In genomic region chr2:109638807-109639206, GRCh38 we compare ENCODE assay signal across 16 cellular contexts. TPM values are rescaled to one million over a fixed set of nuclear protein-coding genes. Genes with fewer than 3 reads are reported as not detected.
DNase-seq lines count a peak whose midpoint lies in the region; ATAC-seq, FAIRE-seq and TF ChIP-seq lines count a peak whose summit lies in the region.
"Had no signal": no experiment of that assay in that cellular context is flagged by ENCODE, and none has a peak within 500 bp of the region (broad histone marks: within the 10 kb centered on the region; RNA-seq: fewer than 3 reads in every experiment).

No MANE protein-coding gene starts in this region.

- H3K9me3 ChIP-seq in GM12878 (replicated peaks; ENCODE audit: control insufficient read depth, insufficient read depth, low read length) (peaks cover 2% of the 10 kb centered on the region; the same call in 2 of the 3 replicates), subcutaneous abdominal adipose tissue (ENCODE audit: control insufficient read depth in 5 of 5, low read length in 5 of 5) (no peaks in the 10 kb centered on the region)
- H3K9me3 ChIP-seq: prostate gland had no signal

- RAD21 ChIA-PET in GM12878 (lab: Charles Lee; ENCODE audit: unreplicated experiment) = interaction anchor here (0.7 to 1.3 kb wide), 7 partner anchors 26 to 257 kb away, joined by 3 to 10 read pairs (median 3); partner anchors contain the start of gene SEPTIN10

- SMC1A ChIA-PET in GM12878 (lab: Charles Lee; ENCODE audit: uncharacterized antibody, unreplicated experiment) = interaction anchor here (0.7 to 2.2 kb wide), 11 partner anchors 12 to 124 kb away, joined by 3 to 8 read pairs (median 3); no protein-coding TSS in a partner anchor

- H3K36me3 ChIP-seq in GM12878 (ENCODE audit: control insufficient read depth in 2 of 2, insufficient read depth in 2 of 2, low read length in 1 of 2) (no peaks in the 10 kb centered on the region), subcutaneous abdominal adipose tissue (ENCODE audit: control insufficient read depth in 5 of 5, insufficient read depth in 5 of 5, low read length in 5 of 5) (no peaks in the 10 kb centered on the region)
- H3K36me3 ChIP-seq: prostate gland had no signal

- no peak for FAIRE-seq in GM12878 (lab: Jason Lieb, UNC)

- H3K27ac Mint-ChIP-seq in activated T-cell treated with anti-CD3 and anti-CD28 coated beads, Interleukin-2, amount 50 U/mL, for 72 hours = no peak overlapping the region
- H3K27ac Mint-ChIP-seq in natural killer cell = no peak overlapping the region
- H3K27ac Mint-ChIP-seq: stimulated activated naive B cell treated with anti-CD40 and anti-IgM and Interleukin-4, amounts not matched to agents 10 μg/mL and 1 μg/mL and 100 μg/mL, for 72 hours had no signal

- no TSS peak for BruUV-seq in GM12878 (replicated peaks; lab: Mats Ljungman, UMichigan)

- no peaks in the 10 kb centered on the region for H3K9me3 Mint-ChIP-seq in activated T-cell treated with anti-CD3 and anti-CD28 coated beads, Interleukin-2, amount 50 U/mL, for 72 hours
- H3K9me3 Mint-ChIP-seq in natural killer cell = no peaks in the 10 kb centered on the region
- H3K9me3 Mint-ChIP-seq: stimulated activated naive B cell treated with anti-CD40 and anti-IgM and Interleukin-4, amounts not matched to agents 10 μg/mL and 1 μg/mL and 100 μg/mL, for 72 hours had no signal

- H3K79me2 ChIP-seq in GM12878 (ENCODE audit: control insufficient read depth, insufficient read depth, low read length) = no peaks in the 10 kb centered on the region

- H3K4me1 ChIP-seq in GM12878 (ENCODE audit: control insufficient read depth, insufficient read depth, low read length) (peaks cover 32% of the 10 kb centered on the region), subcutaneous abdominal adipose tissue (ENCODE audit: control insufficient read depth in 5 of 5, insufficient read depth in 5 of 5, low read length in 5 of 5) (peaks cover 0 to 23% (median 22%) of the 10 kb centered on the region in 5 donors)
- H3K4me1 ChIP-seq: prostate gland had no signal

- H3K4me1 Mint-ChIP-seq in activated T-cell treated with anti-CD3 and anti-CD28 coated beads, Interleukin-2, amount 50 U/mL, for 72 hours (ENCODE audit: low read depth) = peaks cover 14% of the 10 kb centered on the region
- H3K4me1 Mint-ChIP-seq in natural killer cell = no peaks in the 10 kb centered on the region

- peak; percentile 27 to 66 for ATAC-seq in activated T-cell treated with anti-CD3 and anti-CD28 coated beads, Interleukin-2, amount 50 U/mL, for 72 hours (replicated peaks in 1 of 2)
- ATAC-seq in GM12878 (peak; percentile 78), natural killer cell (no peak)
- ATAC-seq: esophagus mucosa; stimulated activated naive B cell treated with anti-CD40 and anti-IgM and Interleukin-4, amounts not matched to agents 10 μg/mL and 1 μg/mL and 100 μg/mL, for 72 hours had no signal

- peak; percentile 23 to 26; a peak in 2 of 4 replicates for TF ChIP-seq EP300 in GM12878 (IDR thresholded peaks at IDR 0.05; ENCODE audit: borderline replicate concordance in 1 of 2, control insufficient read depth in 1 of 2, low read depth in 2 of 2, low read length in 2 of 2)

- H2AFZ ChIP-seq in GM12878 (ENCODE audit: control insufficient read depth, low read depth, low read length) = no peak overlapping the region

- H4K20me1 ChIP-seq in GM12878 (ENCODE audit: control insufficient read depth, insufficient read depth) = no peaks in the 10 kb centered on the region

- no peaks in the 10 kb centered on the region for H3K27me3 ChIP-seq in GM12878 (replicated peaks in 1 of 2; ENCODE audit: control insufficient read depth in 2 of 2, insufficient read depth in 2 of 2, low read length in 1 of 2)
- H3K27me3 ChIP-seq in subcutaneous abdominal adipose tissue (ENCODE audit: control insufficient read depth in 5 of 5, insufficient read depth in 4 of 5, low read length in 5 of 5) = no peaks in the 10 kb centered on the region

- in situ Hi-C loops in GM12878 (cut with MboI) = no loop called here

- peak overlapping the region in 1 of 2 donors; percentile 11 for H3K4me3 Mint-ChIP-seq in activated T-cell treated with anti-CD3 and anti-CD28 coated beads, Interleukin-2, amount 50 U/mL, for 72 hours
- H3K4me3 Mint-ChIP-seq in natural killer cell = no peak overlapping the region
- H3K4me3 Mint-ChIP-seq: stimulated activated naive B cell treated with anti-CD40 and anti-IgM and Interleukin-4, amounts not matched to agents 10 μg/mL and 1 μg/mL and 100 μg/mL, for 72 hours had no signal

- TF ChIP-seq RAD21 in GM12878 (IDR thresholded peaks at IDR 0.05; ENCODE audit: insufficient read depth, low read depth, low read length) = no peak

- peak overlapping the region; percentile 91 for H3K27ac ChIP-seq in GM12878 (ENCODE audit: control insufficient read depth, insufficient read depth)
- H3K27ac ChIP-seq in subcutaneous abdominal adipose tissue (ENCODE audit: low read depth, low read length) = peak overlapping the region; percentile 42
- H3K27ac ChIP-seq: HL-60, prostate gland had no signal

- TF ChIP-seq CTCF in GM12878 (IDR thresholded peaks at IDR 0.05 in 2 of 3, conservative IDR thresholded peaks at IDR 0.05 in 1 of 3; ENCODE audit: control insufficient read depth in 2 of 3, extremely low read depth in 1 of 3, insufficient read depth in 1 of 3, low read depth in 3 of 3, low read length in 3 of 3) (no peak), natural killer cell (IDR thresholded peaks at IDR 0.05) (no peak)

- H3K36me3 Mint-ChIP-seq in activated T-cell treated with anti-CD3 and anti-CD28 coated beads, Interleukin-2, amount 50 U/mL, for 72 hours (ENCODE audit: insufficient read depth in 2 of 2) = no peaks in the 10 kb centered on the region
- no peaks in the 10 kb centered on the region for H3K36me3 Mint-ChIP-seq in natural killer cell
- H3K36me3 Mint-ChIP-seq: stimulated activated naive B cell treated with anti-CD40 and anti-IgM and Interleukin-4, amounts not matched to agents 10 μg/mL and 1 μg/mL and 100 μg/mL, for 72 hours had no signal

- TF ChIP-seq POLR2A in GM12878 (IDR thresholded peaks at IDR 0.05; ENCODE audit: low read depth, low read length) = no peak

- DNase-seq in activated T-cell treated with anti-CD3 and anti-CD28 coated beads, Interleukin-2, amount 50 U/mL, for 72 hours = no peak
- DNase-seq in activated T-cell treated with anti-CD3 and anti-CD28 coated beads, Interleukin-2, amount 50 U/mL, for 48 hours = no peak
- DNase-seq in NCI-H1694 (lab: John Stamatoyannopoulos, UW) = peak; percentile 85
- no peak for DNase-seq in GM12878 (ENCODE audit: low read depth, low spot score)
- DNase-seq in NCI-H1436 treated with DMSO at 0.1 percent for 48 hours (lab: John Stamatoyannopoulos, UW) = no peak
- DNase-seq in NCI-H748 treated with DMSO at 0.1 percent for 48 hours (lab: John Stamatoyannopoulos, UW) = no peak
- DNase-seq in natural killer cell = no peak
- DNase-seq: caudate nucleus; DND-41; stimulated activated CD4-positive, alpha-beta T cell treated with anti-CD3 and anti-CD28 coated beads, Interleukin-2, amount 100 ng/mL, for 48 hours; stimulated activated naive B cell treated with anti-CD40 and anti-IgM and Interleukin-4, amounts not matched to agents 10 μg/mL and 1 μg/mL and 100 μg/mL, for 72 hours; SW 1271 had no signal

- H3K9ac ChIP-seq in GM12878 (ENCODE audit: control insufficient read depth, insufficient read depth, low read length) (no peak overlapping the region), subcutaneous abdominal adipose tissue (ENCODE audit: low read length in 5 of 5) (no peak overlapping the region)

- intact Hi-C loops in GM12878 (cut with micrococcal nuclease; ENCODE audit: unreplicated experiment) (no loop called here), natural killer cell (cut with micrococcal nuclease) (no loop called here)

- peaks cover 13% of the 10 kb centered on the region for H3K27me3 Mint-ChIP-seq in activated T-cell treated with anti-CD3 and anti-CD28 coated beads, Interleukin-2, amount 50 U/mL, for 72 hours (ENCODE audit: low read depth)
- peaks cover 2 to 7% of the 10 kb centered on the region in 2 donors for H3K27me3 Mint-ChIP-seq in natural killer cell (ENCODE audit: low read depth in 2 of 2)

- POLR2A ChIA-PET in GM12878 (lab: Charles Lee) = interaction anchor here (1.0 to 1.7 kb wide), 4 partner anchors 10 to 30 kb away, joined by 3 to 8 read pairs (median 6); partner anchors contain the start of genes SEPTIN10 and SOWAHC

- 2% methylated on average over 3 of the region's 3 CpGs for WGBS in GM12878 (ENCODE audit: insufficient coverage, insufficient replicate concordance, low lambda C conversion rate, missing lambda C conversion rate)

- H3K4me2 ChIP-seq in GM12878 (ENCODE audit: control insufficient read depth, insufficient read depth) = peak overlapping the region; percentile 87; the same call in 1 of the 2 replicates

- H3K4me3 ChIP-seq in GM12878 (no peak overlapping the region), subcutaneous abdominal adipose tissue (ENCODE audit: low read depth in 1 of 5, low read length in 5 of 5) (no peak overlapping the region)
- H3K4me3 ChIP-seq: prostate gland had no signal

- CTCF ChIA-PET in GM12878 (lab: Yijun Ruan, JAX) = interaction anchor here (0.7 to 1.8 kb wide), 4 partner anchors 24 to 129 kb away, joined by 3 to 11 read pairs (median 4); partner anchors contain the start of gene SOWAHC

RNA-seq across cellular contexts. Expression of gene SOWAHC, which starts 24.6 kb away (rescaled TPM):
- 1 to 10 TPM in 1 of 2 donors, under 1 TPM in 1; 0.99 to 1.7 TPM for total RNA-seq in activated T-cell treated with anti-CD3 and anti-CD28 coated beads, Interleukin-2, amount 50 U/mL, for 72 hours
- total RNA-seq in GM12878 (2013; cell fraction: nucleolus; rRNA removed) = 1.9 and 3.1 TPM in 2 replicates
- 2.2 and 2.6 TPM in 2 replicates for total RNA-seq in GM12878 (2014; rRNA removed)
- 2.0 and 2.2 TPM in 2 replicates for total RNA-seq in GM12878 (2014; rRNA removed; fragmentation: Illumina TruSeq; extraction: Trizol)
- total RNA-seq in GM12878 (2021) = 2.0 and 2.6 TPM in 2 replicates
- 0.49 TPM for polyA plus RNA-seq in GM12878 (2011; ENCODE audit: low read depth)
- polyA plus RNA-seq in GM12878 (2011; rRNA removed) = 0.48 and 0.61 TPM in 2 replicates
- 0.18 and 0.23 TPM in 2 replicates for polyA plus RNA-seq in GM12878 (2011; cell fraction: cytosol; rRNA removed)
- 0.51 and 0.89 TPM in 2 replicates for polyA plus RNA-seq in GM12878 (2011; cell fraction: nucleus; rRNA removed)
- polyA plus RNA-seq in GM12878 (2012) = 1.2 and 1.5 TPM in 2 replicates
- polyA plus RNA-seq in GM12878 (2014; fragmentation: Illumina TruSeq; extraction: Trizol) = 1.9 and 2.1 TPM in 2 replicates
- polyA plus RNA-seq in GM12878 (2014; fragmentation: Nextera tagmentation; extraction: Ambion mirVana) = 1 to 10 TPM; 1.0 to 1.1 TPM
- polyA plus RNA-seq in GM12878 (2014; rRNA removed) = 1.9 and 2.2 TPM in 2 replicates
- 1 to 10 TPM; 1.6 TPM for polyA plus RNA-seq in GM12878 (2016; fragmentation: Nextera tagmentation; extraction: Ambion mirVana)
- polyA minus RNA-seq in GM12878 (2011; rRNA and poly(A)+ RNA removed) = 0.07 and 0.36 TPM in 2 replicates
- 0.21 TPM in 1 of 2 replicates, not detected in the other for polyA minus RNA-seq in GM12878 (2011; cell fraction: cytosol; rRNA and poly(A)+ RNA removed)
- polyA minus RNA-seq in GM12878 (2011; cell fraction: nucleus; rRNA and poly(A)+ RNA removed) = 0.24 and 0.57 TPM in 2 replicates
- under 1 TPM; 0.16 to 0.32 (median 0.23) TPM for total RNA-seq in natural killer cell

RNA-seq across cellular contexts. Expression of gene SEPTIN10, which starts 25.0 kb away (rescaled TPM):
- total RNA-seq in activated T-cell treated with anti-CD3 and anti-CD28 coated beads, Interleukin-2, amount 50 U/mL, for 72 hours = 1 to 10 TPM; 1.5 to 7.2 TPM
- 75.8 and 85.6 TPM in 2 replicates for total RNA-seq in GM12878 (2013; cell fraction: nucleolus; rRNA removed)
- 50.0 and 57.9 TPM in 2 replicates for total RNA-seq in GM12878 (2014; rRNA removed)
- 74.8 and 77.5 TPM in 2 replicates for total RNA-seq in GM12878 (2014; rRNA removed; fragmentation: Illumina TruSeq; extraction: Trizol)
- 96.2 and 98.5 TPM in 2 replicates for total RNA-seq in GM12878 (2021)
- 9.4 TPM for polyA plus RNA-seq in GM12878 (2011; ENCODE audit: low read depth)
- 20.2 and 28.7 TPM in 2 replicates for polyA plus RNA-seq in GM12878 (2011; rRNA removed)
- polyA plus RNA-seq in GM12878 (2011; cell fraction: cytosol; rRNA removed) = 9.1 and 14.6 TPM in 2 replicates
- 14.7 and 16.7 TPM in 2 replicates for polyA plus RNA-seq in GM12878 (2011; cell fraction: nucleus; rRNA removed)
- 17.2 and 30.7 TPM in 2 replicates for polyA plus RNA-seq in GM12878 (2012)
- polyA plus RNA-seq in GM12878 (2014; fragmentation: Illumina TruSeq; extraction: Trizol) = 112 and 142 TPM in 2 replicates
- 10 to 100 TPM; 32.7 to 38.6 TPM for polyA plus RNA-seq in GM12878 (2014; fragmentation: Nextera tagmentation; extraction: Ambion mirVana)
- polyA plus RNA-seq in GM12878 (2014; rRNA removed) = 47.9 and 50.7 TPM in 2 replicates
- 100 to 1,000 TPM; 132 TPM for polyA plus RNA-seq in GM12878 (2016; fragmentation: Nextera tagmentation; extraction: Ambion mirVana)
- polyA minus RNA-seq in GM12878 (2011; rRNA and poly(A)+ RNA removed) = 15.4 and 26.8 TPM in 2 replicates
- 16.3 and 20.0 TPM in 2 replicates for polyA minus RNA-seq in GM12878 (2011; cell fraction: cytosol; rRNA and poly(A)+ RNA removed)
- polyA minus RNA-seq in GM12878 (2011; cell fraction: nucleus; rRNA and poly(A)+ RNA removed) = 11.0 and 17.6 TPM in 2 replicates
- 1 to 10 TPM in 1 of 3 donors, under 1 TPM in 2; 0.25 to 2.6 (median 0.33) TPM for total RNA-seq in natural killer cell

Comparison
In these comparisons a context has a peak if more than half of its experiments do, and no peak if none do; other contexts are left out.
1. ATAC-seq: peak in activated T-cell treated with anti-CD3 and anti-CD28 coated beads, Interleukin-2, amount 50 U/mL, for 72 hours (2 of 2) and GM12878 (single experiment); none in natural killer cell (0 of 3).
2. RNA of gene SEPTIN10, which starts 25.0 kb away (total RNA-seq): 50.0 to 98.5 TPM in GM12878; 1.5 to 7.2 TPM in activated T-cell treated with anti-CD3 and anti-CD28 coated beads, Interleukin-2, amount 50 U/mL, for 72 hours and 0.25 to 2.6 TPM in natural killer cell; every median in the first group is over 4 times any median in the second.